In genomic region chr11:67024966-67025365, GRCh38 we compare ENCODE assay signal across 1 cellular context.
TF ChIP-seq lines count a peak whose summit lies in the region.

No MANE protein-coding gene starts in this region.

TF ChIP-seq in SK-N-SH, 30 proteins besides CTCF, POLR2A, EP300 and RAD21:
- no peak for TF ChIP-seq REST (IDR thresholded peaks at IDR 0.05; ENCODE audit: low read depth, low read length)
- no peak for TF ChIP-seq RFX5 (IDR thresholded peaks at IDR 0.05; ENCODE audit: low read length)
- TF ChIP-seq USF2 (IDR thresholded peaks at IDR 0.05; ENCODE audit: borderline replicate concordance, low read depth, low read length): no peak
- no peak for TF ChIP-seq MXI1 (IDR thresholded peaks at IDR 0.05; ENCODE audit: low read depth, low read length)
- TF ChIP-seq ELF1 (IDR thresholded peaks at IDR 0.05): no peak
- no peak for TF ChIP-seq CHD2 (IDR thresholded peaks at IDR 0.05; ENCODE audit: low read length, partially characterized antibody)
- no peak for TF ChIP-seq NFIC (IDR thresholded peaks at IDR 0.05; ENCODE audit: borderline replicate concordance)
- TF ChIP-seq USF1 (IDR thresholded peaks at IDR 0.05; ENCODE audit: borderline replicate concordance, low read depth): no peak
- TF ChIP-seq NRF1 (IDR thresholded peaks at IDR 0.05; ENCODE audit: low read depth, low read length): no peak
- no peak for TF ChIP-seq GATA2 (CRISPR knock-in tag; IDR thresholded peaks at IDR 0.05)
- no peak for TF ChIP-seq RCOR1 (IDR thresholded peaks at IDR 0.05; ENCODE audit: low read length)
- TF ChIP-seq FOXJ3 (CRISPR knock-in tag; IDR thresholded peaks at IDR 0.05): no peak
- TF ChIP-seq FOSL2 (IDR thresholded peaks at IDR 0.05; ENCODE audit: borderline replicate concordance, low read depth): no peak
- no peak for TF ChIP-seq RXRA (IDR thresholded peaks at IDR 0.05; ENCODE audit: borderline replicate concordance, low read depth)
- no peak for TF ChIP-seq TEAD4 (IDR thresholded peaks at IDR 0.05; ENCODE audit: borderline replicate concordance, insufficient read depth)
TF ChIP-seq in SK-N-SH: peak in this region for 0.
